In the genomic region with DNA sequence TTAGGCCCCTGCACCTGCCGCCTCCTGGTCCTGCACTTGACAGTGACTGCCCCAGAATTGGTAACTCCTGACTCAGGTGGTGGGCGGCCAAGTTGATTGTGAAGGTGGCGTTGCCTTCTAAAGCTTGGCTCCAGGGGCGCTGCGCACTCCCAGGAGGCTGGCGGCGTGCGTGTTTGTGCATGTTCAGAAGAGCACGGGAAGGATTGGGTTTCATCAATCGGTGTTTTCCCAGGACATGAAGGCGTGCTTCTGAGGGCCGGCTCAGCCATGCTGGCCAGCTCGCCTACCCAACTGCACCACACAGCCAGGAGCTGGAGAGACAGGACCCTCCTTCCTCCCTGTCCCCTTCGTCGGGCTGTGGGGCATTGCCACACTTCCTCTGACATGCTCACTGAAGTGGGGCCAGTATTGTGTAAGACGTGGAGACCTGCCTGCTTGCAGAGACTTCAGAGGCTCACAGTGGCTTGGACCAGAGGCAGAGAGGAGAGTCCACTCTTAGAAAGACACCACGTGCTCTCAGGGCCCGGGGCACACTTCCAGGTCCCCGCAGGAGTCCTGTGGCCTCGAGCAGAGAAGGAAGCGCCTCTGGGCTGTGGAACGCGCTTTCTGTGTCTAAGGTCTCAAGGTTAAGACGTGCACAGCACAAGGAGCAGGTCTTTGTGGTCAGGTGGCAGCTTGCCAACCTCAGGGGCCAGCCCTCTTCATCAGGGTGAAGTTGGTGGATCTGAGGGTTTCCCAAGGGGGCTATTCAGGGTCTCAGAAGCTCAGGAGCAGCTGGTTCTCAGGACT, we compare ENCODE assay signal across 10 cellular contexts. TPM values are rescaled to one million over a fixed set of nuclear protein-coding genes. Genes with fewer than 3 reads are reported as not detected.
A peak's percentile ranks its signal among the peaks of the same experiment; 100 is the strongest.
DNase-seq lines count a peak whose midpoint lies in the region; ATAC-seq and TF ChIP-seq lines count a peak whose summit lies in the region.
"Had no signal": no experiment of that assay in that cellular context is flagged by ENCODE, and none has a peak within 500 bp of the region (broad histone marks: within the 10 kb centered on the region; RNA-seq: fewer than 3 reads in every experiment).

No MANE protein-coding gene starts in this region.

- H3K9me3 ChIP-seq in transverse colon = no peaks in the 10 kb centered on the region

- intact Hi-C loops in activated CD4-positive, alpha-beta T cell treated with anti-CD3 and anti-CD28 coated beads, Interleukin-2, amount 10 ng/mL, durations not matched to agents 24 days and 14 days (cut with micrococcal nuclease) = no loop called here
- intact Hi-C loops in transverse colon (cut with DNase I; ENCODE audit: low total_unique reads) = no loop called here

- peaks cover 25 to 56% (median 49%) of the 10 kb centered on the region in 4 donors for H3K4me1 ChIP-seq in transverse colon

- TF ChIP-seq EP300 in transverse colon (IDR thresholded peaks at IDR 0.05; ENCODE audit: low read depth) = no peak

- peaks cover 13% of the 10 kb centered on the region for H3K36me3 Mint-ChIP-seq in activated CD4-positive, alpha-beta T cell treated with anti-CD3 and anti-CD28 coated beads, Interleukin-2, amount 10 ng/mL, durations not matched to agents 24 days and 14 days (ENCODE audit: low read depth)

- no peaks in the 10 kb centered on the region for H3K27me3 ChIP-seq in transverse colon

- TF ChIP-seq CTCF in transverse colon (IDR thresholded peaks at IDR 0.05) (no peak), GM13977 (IDR thresholded peaks at IDR 0.05; ENCODE audit: extremely low read depth, insufficient read depth, missing control alignments) (no peak)

- no peaks in the 10 kb centered on the region for H3K27me3 Mint-ChIP-seq in activated CD4-positive, alpha-beta T cell treated with anti-CD3 and anti-CD28 coated beads, Interleukin-2, amount 10 ng/mL, durations not matched to agents 24 days and 14 days
- H3K27me3 Mint-ChIP-seq: B cell had no signal

- no peak overlapping the region for H3K27ac Mint-ChIP-seq in activated CD4-positive, alpha-beta T cell treated with anti-CD3 and anti-CD28 coated beads, Interleukin-2, amount 10 ng/mL, durations not matched to agents 24 days and 14 days

- DNase-seq in activated CD4-positive, alpha-beta T cell treated with anti-CD3 and anti-CD28 coated beads, Interleukin-2, amount 10 ng/mL, durations not matched to agents 24 days and 14 days = peak; percentile 54
- DNase-seq in activated CD4-positive, alpha-beta T cell treated with anti-CD3 and anti-CD28 coated beads, Interleukin-2, amount 50 U/mL, for 1 hour = no peak
- DNase-seq in SHP77 treated with DMSO at 0.1 percent for 48 hours (lab: John Stamatoyannopoulos, UW) (peak; percentile 77), kidney tubule cell (ENCODE audit: low spot score) (peak; percentile 52), transverse colon (peak; percentile 56), GM13977 (ENCODE audit: low spot score) (no peak)
- no peak for DNase-seq in activated naive CD4-positive, alpha-beta T cell treated with Interleukin-2 at 50 U/mL for 16 hours
- DNase-seq: central memory CD4-positive, alpha-beta T cell had no signal

- no peak for TF ChIP-seq POLR2A in transverse colon (IDR thresholded peaks at IDR 0.05)

- WGBS in transverse colon (ENCODE audit: low coverage in 1 of 2), 2 donors = 69% methylated on average over 20 of the region's 24 CpGs; no CpG with 5 or more reads in 1 of the 2 donors

- H3K4me3 Mint-ChIP-seq in activated CD4-positive, alpha-beta T cell treated with anti-CD3 and anti-CD28 coated beads, Interleukin-2, amount 10 ng/mL, durations not matched to agents 24 days and 14 days = no peak overlapping the region

- H3K4me3 ChIP-seq in transverse colon = peak overlapping the region in 1 of 4 donors; percentile 90

- in situ Hi-C loops in transverse colon (cut with MboI; ENCODE audit: low pct_ligation_motif_present in 1 of 4, low pct_unique_long_range_greater_than_20kb in 1 of 4, low sequenced_read_pairs in 3 of 4) (no loop called here), GM13977 (cut with MboI; ENCODE audit: low pct_unique_long_range_greater_than_20kb, low sequenced_read_pairs, unreplicated experiment) (no loop called here)

- H3K27ac ChIP-seq in transverse colon = peak overlapping the region; percentile 85 to 93 (median 92)

- no peaks in the 10 kb centered on the region for H3K9me3 Mint-ChIP-seq in activated CD4-positive, alpha-beta T cell treated with anti-CD3 and anti-CD28 coated beads, Interleukin-2, amount 10 ng/mL, durations not matched to agents 24 days and 14 days

- ATAC-seq in GM21360 (IDR thresholded peaks at IDR 0.05; ENCODE audit: unreplicated experiment) = no peak

- no peaks in the 10 kb centered on the region for H3K36me3 ChIP-seq in transverse colon

- H3K4me1 Mint-ChIP-seq in activated CD4-positive, alpha-beta T cell treated with anti-CD3 and anti-CD28 coated beads, Interleukin-2, amount 10 ng/mL, durations not matched to agents 24 days and 14 days = peaks cover 18% of the 10 kb centered on the region

RNA-seq across cellular contexts. Expression of a gene that starts 2.8 kb away (rescaled TPM):
- total RNA-seq in activated CD4-positive, alpha-beta T cell treated with anti-CD3 and anti-CD28 coated beads, Interleukin-2, amount 10 ng/mL, durations not matched to agents 24 days and 14 days = 12.5 and 16.5 TPM in 2 replicates
- total RNA-seq in transverse colon = 100 to 1,000 TPM in 2 of 4 donors, 10 to 100 TPM in 2; 54.8 to 111 (median 83.5) TPM

RNA-seq across cellular contexts. Expression of a gene that starts 22.9 kb away (rescaled TPM):
- 43.2 and 50.3 TPM in 2 replicates for total RNA-seq in activated CD4-positive, alpha-beta T cell treated with anti-CD3 and anti-CD28 coated beads, Interleukin-2, amount 10 ng/mL, durations not matched to agents 24 days and 14 days
- 100 to 1,000 TPM in 1 of 4 donors, 10 to 100 TPM in 3; 37.4 to 115 (median 56.0) TPM for total RNA-seq in transverse colon

RNA-seq across cellular contexts. Expression of a gene that starts 25.9 kb away (rescaled TPM):
- 1.1 TPM in 2 replicates for total RNA-seq in activated CD4-positive, alpha-beta T cell treated with anti-CD3 and anti-CD28 coated beads, Interleukin-2, amount 10 ng/mL, durations not matched to agents 24 days and 14 days
- total RNA-seq in transverse colon = under 1 TPM in 3 of 4 donors, not detected in 1; 0.55 to 0.75 (median 0.64) TPM

RNA-seq across cellular contexts. Expression of a gene that starts 32.5 kb away (rescaled TPM):
- total RNA-seq in activated CD4-positive, alpha-beta T cell treated with anti-CD3 and anti-CD28 coated beads, Interleukin-2, amount 10 ng/mL, durations not matched to agents 24 days and 14 days = not detected in 2 replicates
- not detected for total RNA-seq in transverse colon
- total RNA-seq: B cell had no signal

RNA-seq across cellular contexts. Expression of a gene that starts 38.1 kb away (rescaled TPM):
- 0.44 and 0.45 TPM in 2 replicates for total RNA-seq in activated CD4-positive, alpha-beta T cell treated with anti-CD3 and anti-CD28 coated beads, Interleukin-2, amount 10 ng/mL, durations not matched to agents 24 days and 14 days
- 10 to 100 TPM in 1 of 4 donors, 1 to 10 TPM in 3; 2.3 to 13.1 (median 4.2) TPM for total RNA-seq in transverse colon

Comparison
In these comparisons a context has a peak if more than half of its experiments do, and no peak if none do; other contexts are left out.
1. DNase-seq: peak in activated CD4-positive, alpha-beta T cell treated with anti-CD3 and anti-CD28 coated beads, Interleukin-2, amount 10 ng/mL, durations not matched to agents 24 days and 14 days (single experiment), SHP77 treated with DMSO at 0.1 percent for 48 hours (single experiment), kidney tubule cell (single experiment) and transverse colon (single experiment); none in activated CD4-positive, alpha-beta T cell treated with anti-CD3 and anti-CD28 coated beads, Interleukin-2, amount 50 U/mL, for 1 hour (single experiment), GM13977 (single experiment) and activated naive CD4-positive, alpha-beta T cell treated with Interleukin-2 at 50 U/mL for 16 hours (single experiment).